In the genomic region with DNA sequence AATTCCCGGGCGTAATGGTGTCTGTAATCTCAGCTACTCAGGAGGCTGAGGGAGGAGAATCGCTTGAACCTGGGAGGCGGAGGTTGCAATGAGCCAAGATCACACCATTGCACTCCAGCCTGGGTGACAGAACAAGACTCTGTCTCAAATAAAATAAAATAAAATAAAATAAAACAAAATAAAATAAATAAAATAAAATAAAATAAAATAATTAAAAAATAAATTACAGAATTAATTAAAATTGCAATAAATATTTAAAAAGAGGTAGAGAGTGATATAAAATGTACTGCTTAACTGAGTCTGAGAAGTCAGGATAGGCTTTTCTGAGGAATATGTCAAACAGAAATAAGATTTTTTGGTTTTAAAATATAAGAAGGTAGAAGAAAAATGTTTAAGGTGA, we compare ENCODE assay signal across 6 cellular contexts. TPM values are rescaled to one million over a fixed set of nuclear protein-coding genes. Genes with fewer than 3 reads are reported as not detected.
DNase-seq lines count a peak whose midpoint lies in the region; ATAC-seq, FAIRE-seq and TF ChIP-seq lines count a peak whose summit lies in the region.
"Not testable (repeated sequence)": the region's sequence is repeated elsewhere in the genome, so short reads cannot be mapped to it uniquely, and the experiment has no call there.

No MANE protein-coding gene starts in this region.

- peaks cover 15 to 21% (median 17%) of the 10 kb centered on the region in 11 experiments for H3K9me3 ChIP-seq in BLaER1 treated with 17β-estradiol and CSF1 and Interleukin-3, amounts not matched to agents 10 nM and 100 nM (replicated peaks in 1 of 11)
- H3K9me3 ChIP-seq in HCT116 (ENCODE audit: control insufficient read depth in 1 of 2, insufficient read depth in 1 of 2, low read depth in 1 of 2, low read length in 2 of 2); OCI-LY3 (ENCODE audit: insufficient read depth, low read length); kidney (ENCODE audit: control insufficient read depth in 1 of 2, low read length in 2 of 2); neural progenitor cell (ENCODE audit: low read depth): not testable (repeated sequence)

- not testable (repeated sequence) for ATAC-seq in HCT116, WTC11

- TF ChIP-seq RAD21 in HCT116 (IDR thresholded peaks at IDR 0.05; ENCODE audit: low read depth): not testable (repeated sequence)

- peak; percentile 62 for FAIRE-seq in kidney (lab: Jason Lieb, UNC)

- H3K27ac Mint-ChIP-seq in WTC11, neural progenitor cell: not testable (repeated sequence)

- POLR2A ChIA-PET in HCT116 (lab: Charles Lee); WTC11 (lab: Charles Lee): not testable (repeated sequence)

- not testable (repeated sequence) for H3K4me1 Mint-ChIP-seq in WTC11, neural progenitor cell

- H3K4me2 ChIP-seq in BLaER1 treated with 17β-estradiol and CSF1 and Interleukin-3, amounts not matched to agents 10 nM and 100 nM: peak overlapping the region in 6 of 11 experiments; percentile 37 to 63 (median 48); a peak in 9 of 22 replicates
- not testable (repeated sequence) for H3K4me2 ChIP-seq in HCT116 (ENCODE audit: low read length); OCI-LY3 (ENCODE audit: low read length); neural progenitor cell

- not testable (repeated sequence) for H3K27me3 Mint-ChIP-seq in WTC11 (ENCODE audit: low read depth); neural progenitor cell (ENCODE audit: insufficient read depth, low read depth)

- not testable (repeated sequence) for H3K36me3 ChIP-seq in BLaER1 treated with 17β-estradiol and CSF1 and Interleukin-3, amounts not matched to agents 10 nM and 100 nM; HCT116 (ENCODE audit: control insufficient read depth in 1 of 2, insufficient read depth in 2 of 2, low read length in 2 of 2); OCI-LY3 (replicated peaks; ENCODE audit: low read depth, low read length); kidney (ENCODE audit: control insufficient read depth in 1 of 2, insufficient read depth in 2 of 2, low read length in 2 of 2); neural progenitor cell

- not testable (repeated sequence) for TF ChIP-seq POLR2A in HCT116 (IDR thresholded peaks at IDR 0.05; ENCODE audit: borderline replicate concordance, extremely low read depth, insufficient read depth, insufficient read length)

- CTCF ChIA-PET in HCT116 (lab: Charles Lee): not testable (repeated sequence)
- CTCF ChIA-PET in WTC11 (lab: Charles Lee): interaction anchor here (1.0 kb wide), 1 partner anchor 21 kb away, joined by 4 read pairs; no protein-coding TSS in a partner anchor

- H3K4me3 ChIP-seq in BLaER1 treated with 17β-estradiol and CSF1 and Interleukin-3, amounts not matched to agents 10 nM and 100 nM; HCT116 (replicated peaks in 1 of 2; ENCODE audit: low read depth in 1 of 2, low read length in 2 of 2); OCI-LY3 (ENCODE audit: low read length); kidney (ENCODE audit: low read length in 2 of 2); neural progenitor cell: not testable (repeated sequence)

- intact Hi-C loops in HCT116 (cut with micrococcal nuclease); kidney (cut with DNase I): not testable (repeated sequence)

- TF ChIP-seq CTCF in HCT116 (IDR thresholded peaks at IDR 0.05 in 2 of 3, conservative IDR thresholded peaks at IDR 0.05 in 1 of 3; ENCODE audit: borderline replicate concordance in 1 of 3, insufficient read depth in 1 of 3, low read depth in 2 of 3, low read length in 2 of 3); OCI-LY3 (IDR thresholded peaks at IDR 0.05; ENCODE audit: low read depth, low read length); WTC11 (IDR thresholded peaks at IDR 0.05); kidney (IDR thresholded peaks at IDR 0.05; ENCODE audit: borderline replicate concordance, extremely low read depth, insufficient read depth); neural progenitor cell (IDR thresholded peaks at IDR 0.05): not testable (repeated sequence)

- not testable (repeated sequence) for H3K27ac ChIP-seq in BLaER1 treated with 17β-estradiol and CSF1 and Interleukin-3, amounts not matched to agents 10 nM and 100 nM; HCT116 (ENCODE audit: low read depth, low read length); OCI-LY3 (ENCODE audit: low read length); kidney (ENCODE audit: low read depth in 2 of 2, low read length in 2 of 2); neural progenitor cell

- BruUV-seq in HCT116 (replicated peaks; lab: Mats Ljungman, UMichigan): not testable (repeated sequence)

- RAD21 ChIA-PET in HCT116 (lab: Charles Lee; ENCODE audit: low non-redundant PET in 1 of 2, low total read pairs in 2 of 2, uncharacterized antibody in 2 of 2, unreplicated experiment in 2 of 2): not testable (repeated sequence)

- peak overlapping the region; percentile 51 for H2AFZ ChIP-seq in HCT116 (ENCODE audit: low read depth, low read length, poor library complexity, severe bottlenecking)
- H2AFZ ChIP-seq in OCI-LY3 (ENCODE audit: low read depth, low read length): not testable (repeated sequence)
- H2AFZ ChIP-seq in neural progenitor cell (replicated peaks): peak overlapping the region; percentile 92

- H3F3A ChIP-seq in neural progenitor cell (ENCODE audit: low read depth): not testable (repeated sequence)

- H3K36me3 Mint-ChIP-seq in WTC11, neural progenitor cell: not testable (repeated sequence)

- H3K4me1 ChIP-seq in BLaER1 treated with 17β-estradiol and CSF1 and Interleukin-3, amounts not matched to agents 10 nM and 100 nM: peaks cover 6 to 25% (median 9%) of the 10 kb centered on the region in 10 experiments
- H3K4me1 ChIP-seq in HCT116 (ENCODE audit: control insufficient read depth in 1 of 2, insufficient read depth in 2 of 2, low read length in 2 of 2); kidney (ENCODE audit: control insufficient read depth in 1 of 2, insufficient read depth in 1 of 2, low read depth in 1 of 2, low read length in 2 of 2); neural progenitor cell: not testable (repeated sequence)
- H3K4me1 ChIP-seq in OCI-LY3 (ENCODE audit: low read length): peaks cover 14% of the 10 kb centered on the region

- H3K27me3 ChIP-seq in BLaER1 treated with 17β-estradiol and CSF1 and Interleukin-3, amounts not matched to agents 10 nM and 100 nM; HCT116 (ENCODE audit: insufficient read depth, low read length); OCI-LY3 (ENCODE audit: low read depth, low read length); neural progenitor cell: not testable (repeated sequence)

- H3K79me2 ChIP-seq in HCT116 (ENCODE audit: insufficient read depth, low read length); OCI-LY3 (ENCODE audit: low read length); neural progenitor cell (ENCODE audit: low read depth): not testable (repeated sequence)

- not testable (repeated sequence) for H3K4me3 Mint-ChIP-seq in WTC11, neural progenitor cell

- H3K9ac ChIP-seq in BLaER1 treated with 17β-estradiol and CSF1 and Interleukin-3, amounts not matched to agents 10 nM and 100 nM; HCT116 (ENCODE audit: low read length); kidney (ENCODE audit: low read length in 2 of 2); neural progenitor cell: not testable (repeated sequence)
- 0 out of 2 replicates have a peak overlapping the region, but pooled peaks have one; percentile 21 for H3K9ac ChIP-seq in OCI-LY3 (ENCODE audit: low read length)

- not testable (repeated sequence) for H3K9me2 ChIP-seq in HCT116 (ENCODE audit: insufficient read depth)

- not testable (repeated sequence) for H3K9me3 Mint-ChIP-seq in WTC11
- peaks cover 14% of the 10 kb centered on the region for H3K9me3 Mint-ChIP-seq in neural progenitor cell

- DNase-seq in HCT116 (ENCODE audit: low read depth, low spot score); WTC11 (ENCODE audit: low spot score); kidney; neural progenitor cell (ENCODE audit: low spot score): not testable (repeated sequence)

- H4K20me1 ChIP-seq in BLaER1 treated with 17β-estradiol and CSF1 and Interleukin-3, amounts not matched to agents 10 nM and 100 nM; HCT116 (ENCODE audit: insufficient read depth); OCI-LY3 (ENCODE audit: insufficient read depth, low read length); neural progenitor cell (ENCODE audit: low read depth): not testable (repeated sequence)

TF ChIP-seq in WTC11, 78 proteins besides CTCF, POLR2A, EP300 and RAD21:
- peak; percentile 99 for TF ChIP-seq HMGA2 (CRISPR knock-in tag; IDR thresholded peaks at IDR 0.05)

RNA-seq across cellular contexts. Expression of a gene that starts 22.3 kb away (rescaled TPM):
- total RNA-seq in HCT116 (2021; ENCODE audit: unreplicated experiment) (12.2 TPM), WTC11 (2021) (15.9 to 17.6 TPM (median 16.8 TPM) in 3 replicates), kidney (64.0 TPM), neural progenitor cell (ENCODE audit: low replicate concordance) (2.6 and 6.1 TPM in 2 replicates)
- 4.6 and 4.8 TPM in 2 replicates for polyA plus RNA-seq in HCT116 (2012)
- polyA plus RNA-seq in kidney (ENCODE audit: insufficient read depth, low read depth, low replicate concordance): 14.9 TPM
